ENCODE assay signal across 8 cellular contexts in the genomic region with DNA sequence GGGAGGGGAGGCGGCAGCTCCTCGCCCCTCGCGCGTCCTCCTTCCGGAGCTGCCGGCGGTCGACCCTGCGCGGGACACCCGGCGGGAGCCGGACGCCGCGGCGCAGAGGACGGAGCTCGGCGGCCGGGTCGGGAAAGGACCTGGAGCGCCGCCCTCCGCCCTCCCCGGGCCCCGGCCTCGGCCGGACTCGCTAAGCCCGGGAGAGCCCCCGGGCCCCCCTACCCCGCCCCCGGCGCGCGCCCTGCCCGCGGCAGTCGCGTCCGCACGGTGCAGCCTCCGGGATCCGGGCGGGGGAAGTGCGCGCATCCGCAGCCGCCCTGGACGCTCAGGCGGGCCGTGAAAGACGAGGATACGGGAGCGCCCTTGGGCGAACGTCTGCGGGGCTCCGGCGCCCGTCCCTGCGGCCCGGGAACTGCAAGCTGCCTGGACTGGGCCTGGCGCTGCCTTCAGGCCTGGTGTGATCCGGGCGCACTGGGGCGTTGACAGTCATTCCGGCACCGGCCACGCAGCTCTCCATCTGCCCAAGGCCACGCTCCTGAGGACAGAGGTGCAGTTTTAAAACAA. TPM values are rescaled to one million over a fixed set of nuclear protein-coding genes. Genes with fewer than 3 reads are reported as not detected.
A peak's percentile ranks its signal among the peaks of the same experiment; 100 is the strongest.
DNase-seq lines count a peak whose midpoint lies in the region; ATAC-seq and TF ChIP-seq lines count a peak whose summit lies in the region.

No MANE protein-coding gene starts in this region.

- H3K27ac ChIP-seq in GM23248 = no peak overlapping the region

- peak overlapping the region in 1 of 10 donors; percentile 6 for H3K27ac Mint-ChIP-seq in naive thymus-derived CD8-positive, alpha-beta T cell

- WGBS in GM23248 (ENCODE audit: low coverage in 1 of 2, low lambda C conversion rate in 2 of 2, missing lambda C conversion rate in 2 of 2), 2 experiments = 3 to 4% methylated on average over 25 to 35 of the region's 73 CpGs

- in situ Hi-C loops in GM23248 (cut with MboI) = no loop called here

- POLR2A ChIA-PET in naive thymus-derived CD8-positive, alpha-beta T cell (lab: Charles Lee) = interaction anchor here (0.6 to 6.9 kb wide), 4 partner anchors 13 to 615 kb away, joined by 6 to 78 read pairs (median 40); a partner anchor contains a TSS

- no peak for TF ChIP-seq CTCF in epithelial cell of proximal tubule (conservative IDR thresholded peaks at IDR 0.05; ENCODE audit: low read depth, low read length)

- peaks cover 0 to 10% (median 1%) of the 10 kb centered on the region in 5 donors for H3K27me3 Mint-ChIP-seq in naive thymus-derived CD8-positive, alpha-beta T cell

- H3K4me3 Mint-ChIP-seq in naive thymus-derived CD8-positive, alpha-beta T cell = peak overlapping the region in 9 of 10 donors; percentile 41 to 87 (median 65)

- peak overlapping the region; percentile 61 for H3K9ac ChIP-seq in GM23248

- peak overlapping the region; percentile 43 for H2AFZ ChIP-seq in GM23248

- peak; percentile 65 for ATAC-seq in SK-N-SH treated with all-trans-retinoic acid at 6 μM for 48 hours
- peak; percentile 16 to 27 for ATAC-seq in naive thymus-derived CD8-positive, alpha-beta T cell
- ATAC-seq in GM21423 (IDR thresholded peaks at IDR 0.05; ENCODE audit: unreplicated experiment) = no peak

- H3F3A ChIP-seq in GM23248 (ENCODE audit: insufficient read depth) = no peaks in the 10 kb centered on the region; the same call in 1 of the 2 replicates

- DNase-seq in GM23248 = peak; percentile 73
- DNase-seq in epithelial cell of proximal tubule (ENCODE audit: low read depth) = no peak
- no peak for DNase-seq in naive thymus-derived CD8-positive, alpha-beta T cell
- DNase-seq in activated gamma-delta T cell treated with Interleukin-2 at 50 U/mL for 16 hours = no peak
- DNase-seq in stimulated activated CD4-positive, alpha-beta T cell treated with anti-CD3 and anti-CD28 coated beads, Interleukin-12 subunit alpha, Interleukin-12 subunit beta, amount 100 ng/mL, for 4 hours = no peak
- DNase-seq in NCI-H2171 treated with DMSO at 0.1 percent for 48 hours (lab: John Stamatoyannopoulos, UW) = no peak

- H3K79me2 ChIP-seq in GM23248 (ENCODE audit: insufficient read depth) = peaks cover 40% of the 10 kb centered on the region

- no peaks in the 10 kb centered on the region for H3K36me3 Mint-ChIP-seq in naive thymus-derived CD8-positive, alpha-beta T cell

- peaks cover 14 to 36% (median 23%) of the 10 kb centered on the region in 4 donors for H3K4me1 Mint-ChIP-seq in naive thymus-derived CD8-positive, alpha-beta T cell

- no peaks in the 10 kb centered on the region for H3K9me3 ChIP-seq in GM23248 (ENCODE audit: low read depth)

- no peaks in the 10 kb centered on the region for H3K9me3 Mint-ChIP-seq in naive thymus-derived CD8-positive, alpha-beta T cell

- H3K27me3 ChIP-seq in GM23248 (replicated peaks; ENCODE audit: insufficient read depth) = no peaks in the 10 kb centered on the region

- H3K36me3 ChIP-seq in GM23248 (ENCODE audit: low read depth) = no peaks in the 10 kb centered on the region

- H3K9me2 ChIP-seq in GM23248 (ENCODE audit: insufficient read depth) = no peaks in the 10 kb centered on the region

- peak overlapping the region; percentile 23 for H3K4me2 ChIP-seq in GM23248 (ENCODE audit: unreplicated experiment)

- peaks cover 15% of the 10 kb centered on the region for H3K4me1 ChIP-seq in GM23248 (ENCODE audit: insufficient read depth)

- H4K20me1 ChIP-seq in GM23248 (ENCODE audit: insufficient read depth) = no peaks in the 10 kb centered on the region

- H3K4me3 ChIP-seq in GM23248 (peak overlapping the region; percentile 65), epithelial cell of proximal tubule (ENCODE audit: low read depth, low read length) (peak overlapping the region; percentile 85)

TF ChIP-seq in SK-N-SH treated with all-trans-retinoic acid at 6 μM for 48 hours, 23 proteins besides CTCF, POLR2A, EP300 and RAD21:
- TF ChIP-seq, protein P1, sequence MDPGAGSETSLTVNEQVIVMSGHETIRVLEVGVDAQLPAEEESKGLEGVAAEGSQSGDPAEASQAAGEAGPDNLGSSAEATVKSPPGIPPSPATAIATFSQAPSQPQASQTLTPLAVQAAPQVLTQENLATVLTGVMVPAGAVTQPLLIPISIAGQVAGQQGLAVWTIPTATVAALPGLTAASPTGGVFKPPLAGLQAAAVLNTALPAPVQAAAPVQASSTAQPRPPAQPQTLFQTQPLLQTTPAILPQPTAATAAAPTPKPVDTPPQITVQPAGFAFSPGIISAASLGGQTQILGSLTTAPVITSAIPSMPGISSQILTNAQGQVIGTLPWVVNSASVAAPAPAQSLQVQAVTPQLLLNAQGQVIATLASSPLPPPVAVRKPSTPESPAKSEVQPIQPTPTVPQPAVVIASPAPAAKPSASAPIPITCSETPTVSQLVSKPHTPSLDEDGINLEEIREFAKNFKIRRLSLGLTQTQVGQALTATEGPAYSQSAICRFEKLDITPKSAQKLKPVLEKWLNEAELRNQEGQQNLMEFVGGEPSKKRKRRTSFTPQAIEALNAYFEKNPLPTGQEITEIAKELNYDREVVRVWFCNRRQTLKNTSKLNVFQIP (CRISPR knock-in tag; IDR thresholded peaks at IDR 0.05; ENCODE audit: borderline replicate concordance, low read depth) = no peak
- TF ChIP-seq, protein P2, sequence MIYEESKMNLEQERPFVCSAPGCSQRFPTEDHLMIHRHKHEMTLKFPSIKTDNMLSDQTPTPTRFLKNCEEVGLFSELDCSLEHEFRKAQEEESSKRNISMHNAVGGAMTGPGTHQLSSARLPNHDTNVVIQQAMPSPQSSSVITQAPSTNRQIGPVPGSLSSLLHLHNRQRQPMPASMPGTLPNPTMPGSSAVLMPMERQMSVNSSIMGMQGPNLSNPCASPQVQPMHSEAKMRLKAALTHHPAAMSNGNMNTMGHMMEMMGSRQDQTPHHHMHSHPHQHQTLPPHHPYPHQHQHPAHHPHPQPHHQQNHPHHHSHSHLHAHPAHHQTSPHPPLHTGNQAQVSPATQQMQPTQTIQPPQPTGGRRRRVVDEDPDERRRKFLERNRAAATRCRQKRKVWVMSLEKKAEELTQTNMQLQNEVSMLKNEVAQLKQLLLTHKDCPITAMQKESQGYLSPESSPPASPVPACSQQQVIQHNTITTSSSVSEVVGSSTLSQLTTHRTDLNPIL (CRISPR knock-in tag; IDR thresholded peaks at IDR 0.05; ENCODE audit: low read depth) = no peak
- TF ChIP-seq TOX (CRISPR knock-in tag; IDR thresholded peaks at IDR 0.05; ENCODE audit: borderline replicate concordance) (no peak), ZFP30 (CRISPR knock-in tag; IDR thresholded peaks at IDR 0.05) (no peak), TCF4 (CRISPR knock-in tag; IDR thresholded peaks at IDR 0.05; ENCODE audit: borderline replicate concordance) (no peak), ZNF8 (CRISPR knock-in tag; IDR thresholded peaks at IDR 0.05) (no peak), ARNTL (CRISPR knock-in tag; IDR thresholded peaks at IDR 0.05; ENCODE audit: borderline replicate concordance, low read depth) (no peak), OSR1 (CRISPR knock-in tag; IDR thresholded peaks at IDR 0.05) (no peak), SNAI2 (CRISPR knock-in tag; IDR thresholded peaks at IDR 0.05) (no peak), PPARA (CRISPR knock-in tag; IDR thresholded peaks at IDR 0.05; ENCODE audit: borderline replicate concordance) (no peak)
- TF ChIP-seq, protein P3, sequence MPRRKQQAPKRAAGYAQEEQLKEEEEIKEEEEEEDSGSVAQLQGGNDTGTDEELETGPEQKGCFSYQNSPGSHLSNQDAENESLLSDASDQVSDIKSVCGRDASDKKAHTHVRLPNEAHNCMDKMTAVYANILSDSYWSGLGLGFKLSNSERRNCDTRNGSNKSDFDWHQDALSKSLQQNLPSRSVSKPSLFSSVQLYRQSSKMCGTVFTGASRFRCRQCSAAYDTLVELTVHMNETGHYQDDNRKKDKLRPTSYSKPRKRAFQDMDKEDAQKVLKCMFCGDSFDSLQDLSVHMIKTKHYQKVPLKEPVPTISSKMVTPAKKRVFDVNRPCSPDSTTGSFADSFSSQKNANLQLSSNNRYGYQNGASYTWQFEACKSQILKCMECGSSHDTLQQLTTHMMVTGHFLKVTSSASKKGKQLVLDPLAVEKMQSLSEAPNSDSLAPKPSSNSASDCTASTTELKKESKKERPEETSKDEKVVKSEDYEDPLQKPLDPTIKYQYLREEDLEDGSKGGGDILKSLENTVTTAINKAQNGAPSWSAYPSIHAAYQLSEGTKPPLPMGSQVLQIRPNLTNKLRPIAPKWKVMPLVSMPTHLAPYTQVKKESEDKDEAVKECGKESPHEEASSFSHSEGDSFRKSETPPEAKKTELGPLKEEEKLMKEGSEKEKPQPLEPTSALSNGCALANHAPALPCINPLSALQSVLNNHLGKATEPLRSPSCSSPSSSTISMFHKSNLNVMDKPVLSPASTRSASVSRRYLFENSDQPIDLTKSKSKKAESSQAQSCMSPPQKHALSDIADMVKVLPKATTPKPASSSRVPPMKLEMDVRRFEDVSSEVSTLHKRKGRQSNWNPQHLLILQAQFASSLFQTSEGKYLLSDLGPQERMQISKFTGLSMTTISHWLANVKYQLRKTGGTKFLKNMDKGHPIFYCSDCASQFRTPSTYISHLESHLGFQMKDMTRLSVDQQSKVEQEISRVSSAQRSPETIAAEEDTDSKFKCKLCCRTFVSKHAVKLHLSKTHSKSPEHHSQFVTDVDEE (CRISPR knock-in tag; IDR thresholded peaks at IDR 0.05) = no peak

RNA-seq across cellular contexts. Expression of a gene that starts 0.5 kb away (rescaled TPM):
- total RNA-seq in GM23248 (2014; rRNA removed; shearing (Covaris generic)) = 30.7 and 35.9 TPM in 2 replicates
- polyA plus RNA-seq in GM23248 (2016; fragmentation: Nextera tagmentation; extraction: Ambion mirVana) = 5.2 and 5.3 TPM in 2 replicates
- 21.3 and 23.9 TPM in 2 replicates for total RNA-seq in epithelial cell of proximal tubule
- total RNA-seq in naive thymus-derived CD8-positive, alpha-beta T cell = 10 to 100 TPM in 1 of 2 experiments, 1 to 10 TPM in 1; 9.5 to 10.4 TPM
- 1 to 10 TPM; 1.0 to 1.3 (median 1.3) TPM for polyA plus RNA-seq in naive thymus-derived CD8-positive, alpha-beta T cell

RNA-seq across cellular contexts. Expression of a gene that starts 23.1 kb away (rescaled TPM):
- 69.7 and 94.0 TPM in 2 replicates for total RNA-seq in GM23248 (2014; rRNA removed; shearing (Covaris generic))
- 25.2 and 25.9 TPM in 2 replicates for polyA plus RNA-seq in GM23248 (2016; fragmentation: Nextera tagmentation; extraction: Ambion mirVana)
- total RNA-seq in epithelial cell of proximal tubule = 37.5 and 51.7 TPM in 2 replicates
- 10 to 100 TPM; 38.1 to 38.2 TPM for total RNA-seq in naive thymus-derived CD8-positive, alpha-beta T cell
- 10 to 100 TPM; 39.1 to 51.7 (median 40.3) TPM for polyA plus RNA-seq in naive thymus-derived CD8-positive, alpha-beta T cell
